Comparison of ENCODE assay signal across 26 cellular contexts in the genomic region with DNA sequence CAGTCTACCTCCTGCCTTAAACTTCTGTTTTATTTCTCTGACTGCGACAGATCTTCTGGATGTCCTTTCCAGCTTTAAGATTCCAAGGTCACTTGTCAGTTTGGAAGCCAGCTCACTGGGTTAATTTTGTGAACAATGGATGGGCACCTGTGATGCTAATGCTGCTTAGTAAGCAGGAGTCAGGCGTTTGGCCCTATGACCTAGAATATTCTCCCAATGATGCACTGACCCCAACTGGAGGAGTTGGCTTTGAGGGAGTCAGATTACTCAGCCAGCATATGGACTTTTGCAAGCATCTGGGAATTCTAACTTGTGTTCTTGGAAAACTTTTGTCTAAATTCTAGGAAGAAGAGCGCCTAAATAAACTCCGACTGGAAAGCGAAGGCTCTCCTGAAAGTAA. TPM values are rescaled to one million over a fixed set of nuclear protein-coding genes. Genes with fewer than 3 reads are reported as not detected.
DNase-seq lines count a peak whose midpoint lies in the region; ATAC-seq and TF ChIP-seq lines count a peak whose summit lies in the region.
"Had no signal": no experiment of that assay in that cellular context is flagged by ENCODE, and none has a peak within 500 bp of the region (broad histone marks: within the 10 kb centered on the region; RNA-seq: fewer than 3 reads in every experiment).

No MANE protein-coding gene starts in this region.

- no peak overlapping the region for H2AFZ ChIP-seq in GM23248

- H3K4me1 ChIP-seq in GM23248 (ENCODE audit: insufficient read depth) (peaks cover 6% of the 10 kb centered on the region; the same call in 1 of the 2 replicates), adipocyte (ENCODE audit: control insufficient read depth, insufficient read depth, low read length) (peaks cover 4% of the 10 kb centered on the region)
- H3K4me1 ChIP-seq: transverse colon had no signal

- ATAC-seq in HG02938 (IDR thresholded peaks at IDR 0.05; ENCODE audit: unreplicated experiment) (no peak), GM21723 (IDR thresholded peaks at IDR 0.05; ENCODE audit: unreplicated experiment) (no peak)
- ATAC-seq: activated naive CD8-positive, alpha-beta T cell treated with anti-CD3 and anti-CD28 coated beads, Interleukin-2, amount 50 U/mL, for 24 hours; stimulated activated naive CD8-positive, alpha-beta T cell treated with anti-CD3 and anti-CD28 coated beads, Interleukin-15, Interleukin-2, amounts not matched to agents 100 U/mL and 50 U/mL, for 24 hours had no signal

- no peaks in the 10 kb centered on the region for H3K9me2 ChIP-seq in GM23248 (ENCODE audit: insufficient read depth)

- TF ChIP-seq CTCF in fibroblast of villous mesenchyme (IDR thresholded peaks at IDR 0.05; ENCODE audit: insufficient read depth, low read depth, low read length), result no peak
- no peak for TF ChIP-seq CTCF in chondrocyte (IDR thresholded peaks at IDR 0.05)

- H3K4me3 ChIP-seq in GM23248 (no peak overlapping the region), adipocyte (ENCODE audit: low read length) (no peak overlapping the region), fibroblast of villous mesenchyme (ENCODE audit: low read depth, low read length) (no peak overlapping the region), skeletal muscle cell (ENCODE audit: low read depth, low read length) (no peak overlapping the region)
- H3K4me3 ChIP-seq: SK-N-MC, transverse colon had no signal

- H3K27me3 Mint-ChIP-seq in chondrocyte (ENCODE audit: low read depth), result no peaks in the 10 kb centered on the region
- H3K27me3 Mint-ChIP-seq: activated B cell treated with CpG ODN at 0.5 μM for 24 hours; activated naive CD8-positive, alpha-beta T cell treated with anti-CD3 and anti-CD28 coated beads, Interleukin-2, amount 50 U/mL, for 24 hours had no signal

- H3K9me3 ChIP-seq in GM23248 (ENCODE audit: low read depth) (no peaks in the 10 kb centered on the region), adipocyte (ENCODE audit: control insufficient read depth, low read length) (no peaks in the 10 kb centered on the region)
- H3K9me3 ChIP-seq: transverse colon had no signal

- H3K4me3 Mint-ChIP-seq in chondrocyte (ENCODE audit: unreplicated experiment), result no peak overlapping the region
- H3K4me3 Mint-ChIP-seq: activated B cell treated with CpG ODN at 0.5 μM for 24 hours; activated naive CD8-positive, alpha-beta T cell treated with anti-CD3 and anti-CD28 coated beads, Interleukin-2, amount 50 U/mL, for 24 hours had no signal

- no peaks in the 10 kb centered on the region for H3K4me1 Mint-ChIP-seq in chondrocyte (ENCODE audit: low read depth)
- H3K4me1 Mint-ChIP-seq: activated B cell treated with CpG ODN at 0.5 μM for 24 hours; activated naive CD8-positive, alpha-beta T cell treated with anti-CD3 and anti-CD28 coated beads, Interleukin-2, amount 50 U/mL, for 24 hours had no signal

- 0 out of 2 replicates have a peak overlapping the region, but pooled peaks have one; percentile 8 for H3K27ac ChIP-seq in GM23248
- H3K27ac ChIP-seq: RWPE1, SK-N-MC, transverse colon had no signal

- H4K20me1 ChIP-seq in GM23248 (ENCODE audit: insufficient read depth), result no peaks in the 10 kb centered on the region

- H3K36me3 ChIP-seq in GM23248 (ENCODE audit: low read depth) (peaks cover 23% of the 10 kb centered on the region), adipocyte (ENCODE audit: control insufficient read depth, insufficient read depth, low read length, severe bottlenecking) (peaks cover 30% of the 10 kb centered on the region)
- H3K36me3 ChIP-seq: transverse colon had no signal

- DNase-seq in GM23248, result peak; percentile 64
- peak; percentile 10 for DNase-seq in adipocyte (ENCODE audit: low read depth)
- peak; percentile 82 for DNase-seq in fibroblast of villous mesenchyme (ENCODE audit: low read depth)
- peak; percentile 39 for DNase-seq in skeletal muscle cell (ENCODE audit: low read depth)
- no peak for DNase-seq in pons (ENCODE audit: low spot score)
- DNase-seq in chondrocyte (ENCODE audit: low spot score), result no peak
- DNase-seq: activated B cell treated with CpG ODN at 0.5 μM for 24 hours; activated CD4-positive, alpha-beta T cell treated with anti-CD3 and anti-CD28 coated beads, Interleukin-2, amount 50 U/mL, for 48 hours; activated effector memory CD4-positive, alpha-beta T cell treated with anti-CD3 and anti-CD28 coated beads, Interleukin-2, amount 50 U/mL, for 16 hours; activated naive CD8-positive, alpha-beta T cell treated with anti-CD3 and anti-CD28 coated beads, Interleukin-2, amount 50 U/mL, for 24 hours; COR-L47; cortex of kidney; DND-41; kidney; MM.1S; NCI-H1417 treated with DMSO at 0.1 percent for 48 hours; NCI-H526; nucleus accumbens; stimulated activated CD4-positive, alpha-beta T cell treated with anti-CD3 and anti-CD28 coated beads, Interleukin-12 subunit alpha, Interleukin-12 subunit beta, amount 100 ng/mL, for 4 hours; stimulated activated CD4-positive, alpha-beta T cell treated with anti-CD3 and anti-CD28 coated beads, Interleukin-4, amount 100 ng/mL, for 4 hours; stimulated activated naive CD8-positive, alpha-beta T cell treated with anti-CD3 and anti-CD28 coated beads, Interleukin-15, Interleukin-2, amounts not matched to agents 100 U/mL and 50 U/mL, for 24 hours; transverse colon had no signal

- H3K36me3 Mint-ChIP-seq in chondrocyte (ENCODE audit: low read depth), result peaks cover 39% of the 10 kb centered on the region

- no peaks in the 10 kb centered on the region for H3K27me3 ChIP-seq in GM23248 (replicated peaks; ENCODE audit: insufficient read depth)
- H3K27me3 ChIP-seq in adipocyte (replicated peaks; ENCODE audit: control insufficient read depth, insufficient read depth, low read length), result no peaks in the 10 kb centered on the region
- H3K27me3 ChIP-seq: transverse colon had no signal

- in situ Hi-C loops in GM23248 (cut with MboI), result no loop called here

- WGBS in GM23248 (ENCODE audit: low coverage in 1 of 2, low lambda C conversion rate in 2 of 2, missing lambda C conversion rate in 2 of 2), 2 experiments, result 80 to 82% methylated on average over 5 of the region's 5 CpGs

- H3F3A ChIP-seq in GM23248 (ENCODE audit: insufficient read depth), result peaks cover 13% of the 10 kb centered on the region

- H3K9ac ChIP-seq in GM23248 (no peak overlapping the region), adipocyte (ENCODE audit: low read length) (no peak overlapping the region)

- no peak overlapping the region for H3K27ac Mint-ChIP-seq in chondrocyte (ENCODE audit: unreplicated experiment)
- H3K27ac Mint-ChIP-seq: activated B cell treated with CpG ODN at 0.5 μM for 24 hours; activated naive CD8-positive, alpha-beta T cell treated with anti-CD3 and anti-CD28 coated beads, Interleukin-2, amount 50 U/mL, for 24 hours had no signal

- peaks cover 27% of the 10 kb centered on the region for H3K79me2 ChIP-seq in GM23248 (ENCODE audit: insufficient read depth)

- H3K4me2 ChIP-seq in GM23248 (ENCODE audit: unreplicated experiment), result no peak overlapping the region

- no peaks in the 10 kb centered on the region for H3K9me3 Mint-ChIP-seq in chondrocyte (ENCODE audit: low read depth)
- H3K9me3 Mint-ChIP-seq: activated B cell treated with CpG ODN at 0.5 μM for 24 hours; activated naive CD8-positive, alpha-beta T cell treated with anti-CD3 and anti-CD28 coated beads, Interleukin-2, amount 50 U/mL, for 24 hours had no signal

RNA-seq across cellular contexts. Expression of gene HACD3, which starts 28.1 kb away (rescaled TPM):
- 89.7 and 104 TPM in 2 replicates for total RNA-seq in GM23248 (2014; rRNA removed; shearing (Covaris generic))
- polyA plus RNA-seq in GM23248 (2016; fragmentation: Nextera tagmentation; extraction: Ambion mirVana), result 119 and 135 TPM in 2 replicates
- total RNA-seq in fibroblast of villous mesenchyme (57.0 and 92.0 TPM in 2 replicates), chondrocyte (68.2 to 80.4 TPM (median 69.9 TPM) in 3 replicates)

RNA-seq across cellular contexts. Expression of gene DPP8, which starts 40.8 kb away (rescaled TPM):
- 21.5 and 28.9 TPM in 2 replicates for total RNA-seq in GM23248 (2014; rRNA removed; shearing (Covaris generic))
- 28.0 and 30.1 TPM in 2 replicates for polyA plus RNA-seq in GM23248 (2016; fragmentation: Nextera tagmentation; extraction: Ambion mirVana)
- total RNA-seq in fibroblast of villous mesenchyme (41.6 and 49.2 TPM in 2 replicates), chondrocyte (26.5 to 31.8 TPM (median 31.3 TPM) in 3 replicates)

RNA-seq across cellular contexts. Expression of gene INTS14, which starts 52.6 kb away (rescaled TPM):
- 23.1 and 41.4 TPM in 2 replicates for total RNA-seq in GM23248 (2014; rRNA removed; shearing (Covaris generic))
- 31.7 and 34.3 TPM in 2 replicates for polyA plus RNA-seq in GM23248 (2016; fragmentation: Nextera tagmentation; extraction: Ambion mirVana)
- total RNA-seq in fibroblast of villous mesenchyme (41.0 and 41.2 TPM in 2 replicates), chondrocyte (25.4 to 33.0 TPM (median 30.9 TPM) in 3 replicates)

Comparison
In these comparisons a context has a peak if more than half of its experiments do, and no peak if none do; other contexts are left out.
1. DNase-seq: peak in GM23248 (single experiment), adipocyte (single experiment), fibroblast of villous mesenchyme (single experiment) and skeletal muscle cell (single experiment); none in pons (single experiment) and chondrocyte (single experiment).